In the genomic region with DNA sequence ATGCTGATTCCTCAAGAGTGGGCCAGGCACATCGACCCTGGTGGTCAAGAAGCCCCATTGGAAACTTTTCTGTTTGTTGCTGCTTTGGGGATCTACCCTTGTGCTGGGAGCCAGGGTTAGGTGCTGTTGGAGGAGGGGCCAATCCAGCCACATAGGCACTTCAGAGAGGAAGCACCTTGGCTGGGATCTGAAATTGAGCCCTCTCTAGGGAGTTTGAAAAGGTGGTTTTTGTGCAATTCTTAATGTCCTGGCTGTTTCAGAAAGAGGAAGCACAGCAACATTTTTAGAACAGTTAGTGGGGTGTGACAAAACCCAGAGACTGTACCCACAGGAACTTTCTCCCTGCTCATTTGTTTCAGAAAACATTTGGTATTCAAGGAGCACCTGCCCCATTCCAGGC, we compare ENCODE assay signal across 11 cellular contexts. TPM values are rescaled to one million over a fixed set of nuclear protein-coding genes. Genes with fewer than 3 reads are reported as not detected.
A peak's percentile ranks its signal among the peaks of the same experiment; 100 is the strongest.
DNase-seq lines count a peak whose midpoint lies in the region; ATAC-seq and TF ChIP-seq lines count a peak whose summit lies in the region.
"Had no signal": no experiment of that assay in that cellular context is flagged by ENCODE, and none has a peak within 500 bp of the region (broad histone marks: within the 10 kb centered on the region; RNA-seq: fewer than 3 reads in every experiment).

No MANE protein-coding gene starts in this region.

- H3K9me3 ChIP-seq in hepatocyte (ENCODE audit: low read depth) (no peaks in the 10 kb centered on the region), PC-9 (ENCODE audit: insufficient read depth, low read depth) (no peaks in the 10 kb centered on the region)
- H3K9me3 ChIP-seq: body of pancreas had no signal

- H3K4me3 ChIP-seq in hepatocyte (no peak overlapping the region), PC-9 (no peak overlapping the region)
- H3K4me3 ChIP-seq: body of pancreas had no signal

- H3K9me2 ChIP-seq in hepatocyte (replicated peaks; ENCODE audit: insufficient read depth): no peaks in the 10 kb centered on the region
- H3K9me2 ChIP-seq in PC-9 (ENCODE audit: insufficient read depth): no peaks in the 10 kb centered on the region

- H3K79me2 ChIP-seq in hepatocyte (no peaks in the 10 kb centered on the region), PC-9 (ENCODE audit: low read depth) (no peaks in the 10 kb centered on the region)

- ATAC-seq in GM19351 (IDR thresholded peaks at IDR 0.05; ENCODE audit: unreplicated experiment): peak; percentile 77
- ATAC-seq in HG02973 (IDR thresholded peaks at IDR 0.05; ENCODE audit: unreplicated experiment): peak; percentile 81
- ATAC-seq in activated T-cell treated with anti-CD3 and anti-CD28 coated beads, Interleukin-2, amount 50 U/mL, for 4 hours: no peak
- ATAC-seq: body of pancreas had no signal

- H3K4me3 Mint-ChIP-seq in activated T-cell treated with anti-CD3 and anti-CD28 coated beads, Interleukin-2, amount 50 U/mL, for 4 hours: no peak overlapping the region

- H3K27me3 Mint-ChIP-seq in activated T-cell treated with anti-CD3 and anti-CD28 coated beads, Interleukin-2, amount 50 U/mL, for 4 hours (ENCODE audit: low read depth): peaks cover 2% of the 10 kb centered on the region

- no TSS peak for BruUV-seq in PC-9 (replicated peaks; lab: Mats Ljungman, UMichigan)

- H3K36me3 ChIP-seq in hepatocyte (replicated peaks; ENCODE audit: insufficient read depth, low read depth) (no peaks in the 10 kb centered on the region), PC-9 (ENCODE audit: low read depth) (no peaks in the 10 kb centered on the region)

- CTCF ChIA-PET in PC-9 (lab: Charles Lee): no interaction called here

- no peaks in the 10 kb centered on the region for H3K36me3 Mint-ChIP-seq in activated T-cell treated with anti-CD3 and anti-CD28 coated beads, Interleukin-2, amount 50 U/mL, for 4 hours (ENCODE audit: insufficient read depth)

- intact Hi-C loops in PC-9 (cut with micrococcal nuclease; ENCODE audit: unreplicated experiment): no loop called here

- TF ChIP-seq CTCF in hepatocyte (IDR thresholded peaks at IDR 0.05; ENCODE audit: poor library complexity): no peak
- TF ChIP-seq CTCF in PC-9 (conservative IDR thresholded peaks at IDR 0.05): no peak

- no peaks in the 10 kb centered on the region for H3K27me3 ChIP-seq in hepatocyte
- H3K27me3 ChIP-seq in PC-9 (ENCODE audit: insufficient read depth, low read depth): no peaks in the 10 kb centered on the region
- H3K27me3 ChIP-seq: body of pancreas had no signal

- H3K4me2 ChIP-seq in hepatocyte (no peak overlapping the region), PC-9 (no peak overlapping the region)

- 80% methylated on average over 1 of the region's 1 CpG for WGBS in hepatocyte (ENCODE audit: low lambda C conversion rate, missing lambda C conversion rate)

- H2AFZ ChIP-seq in hepatocyte (no peak overlapping the region), PC-9 (no peak overlapping the region)

- DNase-seq in GDM1 (lab: John Stamatoyannopoulos, UW) (peak; percentile 59), NAMALWA (ENCODE audit: low spot score) (peak; percentile 18), hepatocyte (ENCODE audit: low spot score) (no peak), NCI-H2196 treated with DMSO at 0.1 percent for 48 hours (lab: John Stamatoyannopoulos, UW; ENCODE audit: unreplicated experiment) (no peak), PC-9 (no peak)
- no peak for DNase-seq in activated T-cell treated with anti-CD3 and anti-CD28 coated beads, Interleukin-2, amount 50 U/mL, for 4 hours
- DNase-seq: body of pancreas, glutamatergic neuron, NCI-H446 had no signal

- peaks cover 6% of the 10 kb centered on the region for H3K4me1 ChIP-seq in hepatocyte (ENCODE audit: insufficient read depth)
- no peaks in the 10 kb centered on the region for H3K4me1 ChIP-seq in PC-9 (replicated peaks; ENCODE audit: insufficient read depth)
- H3K4me1 ChIP-seq: body of pancreas had no signal

- H3K4me1 Mint-ChIP-seq in activated T-cell treated with anti-CD3 and anti-CD28 coated beads, Interleukin-2, amount 50 U/mL, for 4 hours (ENCODE audit: low read depth): peaks cover 2% of the 10 kb centered on the region

- no peaks in the 10 kb centered on the region for H3K9me3 Mint-ChIP-seq in activated T-cell treated with anti-CD3 and anti-CD28 coated beads, Interleukin-2, amount 50 U/mL, for 4 hours

- POLR2A ChIA-PET in PC-9 (lab: Charles Lee; ENCODE audit: unreplicated experiment): no interaction called here

- H3K27ac ChIP-seq in hepatocyte: no peak overlapping the region
- H3K27ac ChIP-seq in PC-9: no peak overlapping the region
- H3K27ac ChIP-seq: body of pancreas had no signal

- H4K20me1 ChIP-seq in hepatocyte (ENCODE audit: insufficient read depth, poor library complexity, severe bottlenecking) (no peaks in the 10 kb centered on the region), PC-9 (ENCODE audit: insufficient read depth) (no peaks in the 10 kb centered on the region)

- H3F3A ChIP-seq in PC-9 (ENCODE audit: insufficient read depth, low read depth): no peaks in the 10 kb centered on the region

RNA-seq across cellular contexts. Expression of a gene that starts 17.2 kb away (rescaled TPM):
- total RNA-seq in hepatocyte: 7.5 and 9.6 TPM in 2 replicates
- 6.2 and 7.9 TPM in 2 replicates for polyA plus RNA-seq in hepatocyte
- total RNA-seq in activated T-cell treated with anti-CD3 and anti-CD28 coated beads, Interleukin-2, amount 50 U/mL, for 4 hours: 1 to 10 TPM in 1 of 3 donors, under 1 TPM in 2; 0.46 to 1.4 (median 0.95) TPM
- not detected in 2 replicates for total RNA-seq in PC-9 (2021)

Comparison
In these comparisons a context has a peak if more than half of its experiments do, and no peak if none do; other contexts are left out.
1. DNase-seq: peak in GDM1 (single experiment) and NAMALWA (single experiment); none in hepatocyte (single experiment), activated T-cell treated with anti-CD3 and anti-CD28 coated beads, Interleukin-2, amount 50 U/mL, for 4 hours (single experiment), NCI-H2196 treated with DMSO at 0.1 percent for 48 hours (single experiment) and PC-9 (0 of 2).
2. ATAC-seq: peak in GM19351 (single experiment) and HG02973 (single experiment); none in activated T-cell treated with anti-CD3 and anti-CD28 coated beads, Interleukin-2, amount 50 U/mL, for 4 hours (0 of 2).